ENCODE assay signal across 13 cellular contexts in the genomic region with DNA sequence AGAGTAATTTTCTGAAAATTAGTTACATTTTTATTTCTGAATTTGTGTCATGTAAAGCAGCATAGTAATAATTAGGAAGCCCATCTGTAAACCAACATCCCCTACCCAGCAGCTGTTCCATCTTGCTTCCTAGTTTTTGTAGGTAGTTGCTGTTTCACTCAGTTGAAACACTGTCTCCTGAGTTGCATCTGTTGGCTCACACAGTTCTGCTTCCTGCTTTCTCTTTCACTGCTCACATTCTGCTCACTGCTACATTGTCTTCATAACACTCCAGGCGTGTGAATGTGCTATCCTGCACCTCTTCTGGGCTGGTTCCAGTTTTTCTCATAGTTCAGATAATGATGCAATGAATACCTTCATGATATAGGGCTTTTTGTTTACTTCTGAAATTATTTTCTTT.
DNase-seq lines count a peak whose midpoint lies in the region; ATAC-seq and TF ChIP-seq lines count a peak whose summit lies in the region.
"Had no signal": no experiment of that assay in that cellular context is flagged by ENCODE, and none has a peak within 500 bp of the region (broad histone marks: within the 10 kb centered on the region; RNA-seq: fewer than 3 reads in every experiment).

No MANE protein-coding gene starts in this region.

- no peaks in the 10 kb centered on the region for H3K4me1 Mint-ChIP-seq in HFFc6 (ENCODE audit: low read depth)

- H4K20me1 ChIP-seq in KMS-11 (ENCODE audit: insufficient read depth): no peaks in the 10 kb centered on the region
- H4K20me1 ChIP-seq: BLaER1 had no signal

- H3K9ac ChIP-seq in KMS-11 (no peak overlapping the region), colonic mucosa (ENCODE audit: low read depth in 2 of 2, low read length in 2 of 2) (no peak overlapping the region)
- H3K9ac ChIP-seq: BLaER1 had no signal

- no peaks in the 10 kb centered on the region for H3K9me3 Mint-ChIP-seq in activated naive CD4-positive, alpha-beta T cell treated with anti-CD3 and anti-CD28 coated beads, Interleukin-2, amount 50 U/mL, for 72 hours
- no peaks in the 10 kb centered on the region; the same call in 1 of the 2 replicates for H3K9me3 Mint-ChIP-seq in HFFc6

- peak overlapping the region; percentile 29; the same call in 1 of the 2 replicates for H3K4me2 ChIP-seq in KMS-11
- H3K4me2 ChIP-seq: BLaER1 had no signal

- no peak for TF ChIP-seq POLR2A in GM18505 (IDR thresholded peaks at IDR 0.05; ENCODE audit: borderline replicate concordance, extremely low read depth, insufficient read depth, insufficient read length)

- no peak for TF ChIP-seq CTCF in KMS-11 (conservative IDR thresholded peaks at IDR 0.05; ENCODE audit: low read depth, low read length)
- TF ChIP-seq CTCF in colonic mucosa (IDR thresholded peaks at IDR 0.05): no peak
- no peak for TF ChIP-seq CTCF in HFFc6 (IDR thresholded peaks at IDR 0.05)

- ATAC-seq in GM18505 (IDR thresholded peaks at IDR 0.05; ENCODE audit: unreplicated experiment) (peak; percentile 88), GM19463 (IDR thresholded peaks at IDR 0.05; ENCODE audit: unreplicated experiment) (peak; percentile 95), HG02943 (IDR thresholded peaks at IDR 0.05; ENCODE audit: low read depth, unreplicated experiment) (peak; percentile 93)
- ATAC-seq in activated naive CD4-positive, alpha-beta T cell treated with anti-CD3 and anti-CD28 coated beads, Interleukin-2, amount 50 U/mL, for 72 hours: no peak
- ATAC-seq: esophagus mucosa had no signal

- intact Hi-C loops in colonic mucosa (cut with DNase I): no loop called here

- no peak overlapping the region for H3K4me3 Mint-ChIP-seq in HFFc6

- H3K9me3 ChIP-seq in colonic mucosa: no peaks in the 10 kb centered on the region
- H3K9me3 ChIP-seq: BLaER1, thyroid gland had no signal

- H3K36me3 Mint-ChIP-seq in activated naive CD4-positive, alpha-beta T cell treated with anti-CD3 and anti-CD28 coated beads, Interleukin-2, amount 50 U/mL, for 72 hours: no peaks in the 10 kb centered on the region
- H3K36me3 Mint-ChIP-seq in HFFc6 (ENCODE audit: low read depth): peaks cover 4% of the 10 kb centered on the region; the same call in 1 of the 2 replicates

- H3K4me3 ChIP-seq in KMS-11 (IDR thresholded peaks at IDR 0.05; ENCODE audit: insufficient read depth, low read depth, low read length): no peak overlapping the region
- no peak overlapping the region for H3K4me3 ChIP-seq in colonic mucosa
- H3K4me3 ChIP-seq: BLaER1, thyroid gland had no signal

- H3K4me1 ChIP-seq in KMS-11 (ENCODE audit: low read depth, poor library complexity, severe bottlenecking): peaks cover 21% of the 10 kb centered on the region
- no peaks in the 10 kb centered on the region for H3K4me1 ChIP-seq in colonic mucosa
- H3K4me1 ChIP-seq: BLaER1, thyroid gland had no signal

- no peaks in the 10 kb centered on the region for H3K27me3 ChIP-seq in KMS-11 (ENCODE audit: insufficient read depth, low read depth)
- no peaks in the 10 kb centered on the region for H3K27me3 ChIP-seq in colonic mucosa
- H3K27me3 ChIP-seq: BLaER1, thyroid gland had no signal

- no peak for DNase-seq in activated naive CD4-positive, alpha-beta T cell treated with anti-CD3 and anti-CD28 coated beads, Interleukin-2, amount 50 U/mL, for 72 hours (ENCODE audit: low spot score in 2 of 2)
- DNase-seq in activated effector memory CD4-positive, alpha-beta T cell treated with anti-CD3 and anti-CD28 coated beads, Interleukin-2, amount 50 U/mL, for 16 hours: no peak
- DNase-seq in colonic mucosa (no peak), HFFc6 (no peak)
- DNase-seq: activated CD8-positive, alpha-beta memory T cell treated with anti-CD3 and anti-CD28 coated beads, Interleukin-2, amount 50 U/mL, for 4 hours; islet precursor cell; thyroid gland had no signal

- no peak overlapping the region for H2AFZ ChIP-seq in KMS-11 (ENCODE audit: low read depth)

- H3K79me2 ChIP-seq in KMS-11 (ENCODE audit: insufficient read depth, low read depth): no peaks in the 10 kb centered on the region

- H3K36me3 ChIP-seq in KMS-11 (ENCODE audit: insufficient read depth) (no peaks in the 10 kb centered on the region), colonic mucosa (no peaks in the 10 kb centered on the region)
- H3K36me3 ChIP-seq: BLaER1, thyroid gland had no signal

- H3K27ac Mint-ChIP-seq in activated naive CD4-positive, alpha-beta T cell treated with anti-CD3 and anti-CD28 coated beads, Interleukin-2, amount 50 U/mL, for 72 hours: no peak overlapping the region
- H3K27ac Mint-ChIP-seq in HFFc6: no peak overlapping the region

- H3K27me3 Mint-ChIP-seq in HFFc6 (ENCODE audit: insufficient read depth): no peaks in the 10 kb centered on the region; the same call in 1 of the 2 replicates

- H3K27ac ChIP-seq in KMS-11 (no peak overlapping the region), colonic mucosa (no peak overlapping the region)
- H3K27ac ChIP-seq: BLaER1, thyroid gland had no signal

Comparison
In these comparisons a context has a peak if more than half of its experiments do, and no peak if none do; other contexts are left out.
1. ATAC-seq: peak in GM18505 (single experiment), GM19463 (single experiment) and HG02943 (single experiment); none in activated naive CD4-positive, alpha-beta T cell treated with anti-CD3 and anti-CD28 coated beads, Interleukin-2, amount 50 U/mL, for 72 hours (0 of 2).